2 cellular contexts compared by ENCODE assay signal in the genomic region with DNA sequence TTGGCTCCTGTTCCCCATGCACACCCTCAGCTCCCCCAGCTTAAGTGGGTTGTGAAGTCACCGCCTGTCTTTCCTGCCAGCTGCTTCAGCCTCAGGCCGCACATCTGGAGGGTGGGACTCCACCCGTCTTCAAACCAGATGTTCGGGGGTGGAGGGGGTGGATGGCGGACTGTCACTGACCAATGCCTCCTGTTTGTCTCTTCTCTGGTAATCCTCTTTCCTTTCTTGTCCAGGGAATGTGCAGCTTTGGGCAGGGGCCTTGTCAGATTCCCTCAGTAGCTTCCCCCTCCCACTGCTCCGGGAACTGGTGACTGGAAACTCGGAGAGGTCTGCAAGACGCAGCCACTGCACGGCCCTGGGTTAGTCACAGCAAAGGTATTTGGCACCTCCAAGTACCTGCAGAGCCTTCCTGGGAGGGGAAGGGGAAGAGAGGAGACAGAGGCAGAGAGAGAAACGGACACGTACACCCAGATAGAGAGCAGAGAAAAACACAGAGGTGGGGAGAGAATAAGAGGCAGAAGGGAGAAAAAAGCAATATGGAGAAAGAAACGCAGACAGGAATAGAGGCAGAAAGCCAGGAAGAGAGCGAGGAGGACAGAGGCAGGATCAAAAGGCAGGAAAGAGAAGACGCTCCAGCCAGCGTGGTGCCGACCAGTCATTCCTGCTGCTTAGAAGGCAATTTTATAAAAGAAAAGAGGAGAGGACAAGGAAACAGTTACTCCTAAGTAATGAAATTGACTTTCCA.
TF ChIP-seq lines count a peak whose summit lies in the region.

No MANE protein-coding gene starts in this region.

TF ChIP-seq in SK-N-SH, 30 proteins besides CTCF, POLR2A, EP300 and RAD21:
- TF ChIP-seq, protein P1, sequence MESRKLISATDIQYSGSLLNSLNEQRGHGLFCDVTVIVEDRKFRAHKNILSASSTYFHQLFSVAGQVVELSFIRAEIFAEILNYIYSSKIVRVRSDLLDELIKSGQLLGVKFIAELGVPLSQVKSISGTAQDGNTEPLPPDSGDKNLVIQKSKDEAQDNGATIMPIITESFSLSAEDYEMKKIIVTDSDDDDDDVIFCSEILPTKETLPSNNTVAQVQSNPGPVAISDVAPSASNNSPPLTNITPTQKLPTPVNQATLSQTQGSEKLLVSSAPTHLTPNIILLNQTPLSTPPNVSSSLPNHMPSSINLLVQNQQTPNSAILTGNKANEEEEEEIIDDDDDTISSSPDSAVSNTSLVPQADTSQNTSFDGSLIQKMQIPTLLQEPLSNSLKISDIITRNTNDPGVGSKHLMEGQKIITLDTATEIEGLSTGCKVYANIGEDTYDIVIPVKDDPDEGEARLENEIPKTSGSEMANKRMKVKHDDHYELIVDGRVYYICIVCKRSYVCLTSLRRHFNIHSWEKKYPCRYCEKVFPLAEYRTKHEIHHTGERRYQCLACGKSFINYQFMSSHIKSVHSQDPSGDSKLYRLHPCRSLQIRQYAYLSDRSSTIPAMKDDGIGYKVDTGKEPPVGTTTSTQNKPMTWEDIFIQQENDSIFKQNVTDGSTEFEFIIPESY (IDR thresholded peaks at IDR 0.05; ENCODE audit: borderline replicate concordance, low read depth): no peak
- TF ChIP-seq RCOR1 (IDR thresholded peaks at IDR 0.05; ENCODE audit: low read length): peak; percentile 33; the same call in 1 of the 2 replicates
TF ChIP-seq in SK-N-SH: peak in this region for 1.

TF ChIP-seq in SK-N-SH treated with all-trans-retinoic acid at 6 μM for 48 hours, 23 proteins besides CTCF, POLR2A, EP300 and RAD21 (continued from another document):
- TF ChIP-seq, protein P2, sequence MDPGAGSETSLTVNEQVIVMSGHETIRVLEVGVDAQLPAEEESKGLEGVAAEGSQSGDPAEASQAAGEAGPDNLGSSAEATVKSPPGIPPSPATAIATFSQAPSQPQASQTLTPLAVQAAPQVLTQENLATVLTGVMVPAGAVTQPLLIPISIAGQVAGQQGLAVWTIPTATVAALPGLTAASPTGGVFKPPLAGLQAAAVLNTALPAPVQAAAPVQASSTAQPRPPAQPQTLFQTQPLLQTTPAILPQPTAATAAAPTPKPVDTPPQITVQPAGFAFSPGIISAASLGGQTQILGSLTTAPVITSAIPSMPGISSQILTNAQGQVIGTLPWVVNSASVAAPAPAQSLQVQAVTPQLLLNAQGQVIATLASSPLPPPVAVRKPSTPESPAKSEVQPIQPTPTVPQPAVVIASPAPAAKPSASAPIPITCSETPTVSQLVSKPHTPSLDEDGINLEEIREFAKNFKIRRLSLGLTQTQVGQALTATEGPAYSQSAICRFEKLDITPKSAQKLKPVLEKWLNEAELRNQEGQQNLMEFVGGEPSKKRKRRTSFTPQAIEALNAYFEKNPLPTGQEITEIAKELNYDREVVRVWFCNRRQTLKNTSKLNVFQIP (CRISPR knock-in tag; IDR thresholded peaks at IDR 0.05; ENCODE audit: borderline replicate concordance, low read depth): no peak
- TF ChIP-seq SNAI2 (CRISPR knock-in tag; IDR thresholded peaks at IDR 0.05) (no peak), CSDC2 (CRISPR knock-in tag; IDR thresholded peaks at IDR 0.05) (no peak), BACH2 (CRISPR knock-in tag; IDR thresholded peaks at IDR 0.05; ENCODE audit: borderline replicate concordance) (no peak), ESRRG (CRISPR knock-in tag; IDR thresholded peaks at IDR 0.05) (no peak), RARB (CRISPR knock-in tag; IDR thresholded peaks at IDR 0.05) (no peak), ZFP30 (CRISPR knock-in tag; IDR thresholded peaks at IDR 0.05) (no peak)
- TF ChIP-seq, protein P3, sequence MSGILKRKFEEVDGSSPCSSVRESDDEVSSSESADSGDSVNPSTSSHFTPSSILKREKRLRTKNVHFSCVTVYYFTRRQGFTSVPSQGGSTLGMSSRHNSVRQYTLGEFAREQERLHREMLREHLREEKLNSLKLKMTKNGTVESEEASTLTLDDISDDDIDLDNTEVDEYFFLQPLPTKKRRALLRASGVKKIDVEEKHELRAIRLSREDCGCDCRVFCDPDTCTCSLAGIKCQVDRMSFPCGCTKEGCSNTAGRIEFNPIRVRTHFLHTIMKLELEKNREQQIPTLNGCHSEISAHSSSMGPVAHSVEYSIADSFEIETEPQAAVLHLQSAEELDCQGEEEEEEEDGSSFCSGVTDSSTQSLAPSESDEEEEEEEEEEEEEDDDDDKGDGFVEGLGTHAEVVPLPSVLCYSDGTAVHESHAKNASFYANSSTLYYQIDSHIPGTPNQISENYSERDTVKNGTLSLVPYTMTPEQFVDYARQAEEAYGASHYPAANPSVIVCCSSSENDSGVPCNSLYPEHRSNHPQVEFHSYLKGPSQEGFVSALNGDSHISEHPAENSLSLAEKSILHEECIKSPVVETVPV (CRISPR knock-in tag; IDR thresholded peaks at IDR 0.05): no peak
- TF ChIP-seq, protein P4, sequence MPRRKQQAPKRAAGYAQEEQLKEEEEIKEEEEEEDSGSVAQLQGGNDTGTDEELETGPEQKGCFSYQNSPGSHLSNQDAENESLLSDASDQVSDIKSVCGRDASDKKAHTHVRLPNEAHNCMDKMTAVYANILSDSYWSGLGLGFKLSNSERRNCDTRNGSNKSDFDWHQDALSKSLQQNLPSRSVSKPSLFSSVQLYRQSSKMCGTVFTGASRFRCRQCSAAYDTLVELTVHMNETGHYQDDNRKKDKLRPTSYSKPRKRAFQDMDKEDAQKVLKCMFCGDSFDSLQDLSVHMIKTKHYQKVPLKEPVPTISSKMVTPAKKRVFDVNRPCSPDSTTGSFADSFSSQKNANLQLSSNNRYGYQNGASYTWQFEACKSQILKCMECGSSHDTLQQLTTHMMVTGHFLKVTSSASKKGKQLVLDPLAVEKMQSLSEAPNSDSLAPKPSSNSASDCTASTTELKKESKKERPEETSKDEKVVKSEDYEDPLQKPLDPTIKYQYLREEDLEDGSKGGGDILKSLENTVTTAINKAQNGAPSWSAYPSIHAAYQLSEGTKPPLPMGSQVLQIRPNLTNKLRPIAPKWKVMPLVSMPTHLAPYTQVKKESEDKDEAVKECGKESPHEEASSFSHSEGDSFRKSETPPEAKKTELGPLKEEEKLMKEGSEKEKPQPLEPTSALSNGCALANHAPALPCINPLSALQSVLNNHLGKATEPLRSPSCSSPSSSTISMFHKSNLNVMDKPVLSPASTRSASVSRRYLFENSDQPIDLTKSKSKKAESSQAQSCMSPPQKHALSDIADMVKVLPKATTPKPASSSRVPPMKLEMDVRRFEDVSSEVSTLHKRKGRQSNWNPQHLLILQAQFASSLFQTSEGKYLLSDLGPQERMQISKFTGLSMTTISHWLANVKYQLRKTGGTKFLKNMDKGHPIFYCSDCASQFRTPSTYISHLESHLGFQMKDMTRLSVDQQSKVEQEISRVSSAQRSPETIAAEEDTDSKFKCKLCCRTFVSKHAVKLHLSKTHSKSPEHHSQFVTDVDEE (CRISPR knock-in tag; IDR thresholded peaks at IDR 0.05): no peak
